ENCODE assay signal across 14 cellular contexts in genomic region chr5:58933891-58934628, GRCh38.
DNase-seq lines count a peak whose midpoint lies in the region; ATAC-seq, FAIRE-seq and TF ChIP-seq lines count a peak whose summit lies in the region.
"Had no signal": no experiment of that assay in that cellular context is flagged by ENCODE, and none has a peak within 500 bp of the region (broad histone marks: within the 10 kb centered on the region; RNA-seq: fewer than 3 reads in every experiment).

No MANE protein-coding gene starts in this region.

- no peak overlapping the region for H2AFZ ChIP-seq in GM12878 (ENCODE audit: control insufficient read depth, low read depth, low read length)

- H3K4me2 ChIP-seq in GM12878 (ENCODE audit: control insufficient read depth, insufficient read depth), result no peak overlapping the region
- H3K4me2 ChIP-seq: BLaER1 treated with 17β-estradiol and CSF1 and Interleukin-3, amounts not matched to agents 10 nM and 100 nM; KMS-11 had no signal

- H3K4me3 ChIP-seq in HEK293 (ENCODE audit: low read depth, low read length) (no peak overlapping the region), GM12878 (no peak overlapping the region)
- H3K4me3 ChIP-seq: BLaER1 treated with 17β-estradiol and CSF1 and Interleukin-3, amounts not matched to agents 10 nM and 100 nM had no signal

- TF ChIP-seq CTCF in HEK293 (tag by site-specific recombination; IDR thresholded peaks at IDR 0.05) (no peak), GM12878 (IDR thresholded peaks at IDR 0.05 in 2 of 3, conservative IDR thresholded peaks at IDR 0.05 in 1 of 3; ENCODE audit: control insufficient read depth in 2 of 3, extremely low read depth in 1 of 3, insufficient read depth in 1 of 3, low read depth in 3 of 3, low read length in 3 of 3) (no peak)

- H3K9me3 ChIP-seq in HEK293 (ENCODE audit: control insufficient read depth, insufficient read depth, low read depth, low read length) (no peaks in the 10 kb centered on the region), GM12878 (replicated peaks; ENCODE audit: control insufficient read depth, insufficient read depth, low read length) (no peaks in the 10 kb centered on the region)
- H3K9me3 ChIP-seq: BLaER1 treated with 17β-estradiol and CSF1 and Interleukin-3, amounts not matched to agents 10 nM and 100 nM had no signal

- no peak for TF ChIP-seq RAD21 in GM12878 (IDR thresholded peaks at IDR 0.05; ENCODE audit: insufficient read depth, low read depth, low read length)

- ATAC-seq in GM12878 (peak; percentile 53), HG02973 (IDR thresholded peaks at IDR 0.05; ENCODE audit: unreplicated experiment) (no peak)
- ATAC-seq: Right ventricle myocardium inferior had no signal

- H3K27me3 ChIP-seq in GM12878 (replicated peaks in 1 of 2; ENCODE audit: control insufficient read depth in 2 of 2, insufficient read depth in 2 of 2, low read length in 1 of 2), result no peaks in the 10 kb centered on the region
- H3K27me3 ChIP-seq: BLaER1 treated with 17β-estradiol and CSF1 and Interleukin-3, amounts not matched to agents 10 nM and 100 nM had no signal

- H4K20me1 ChIP-seq in GM12878 (ENCODE audit: control insufficient read depth, insufficient read depth), result no peaks in the 10 kb centered on the region
- H4K20me1 ChIP-seq: BLaER1 treated with 17β-estradiol and CSF1 and Interleukin-3, amounts not matched to agents 10 nM and 100 nM had no signal

- in situ Hi-C loops in GM12878 (cut with MboI), result no loop called here

- RAD21 ChIA-PET in GM12878 (lab: Charles Lee; ENCODE audit: unreplicated experiment), result interaction anchor here (1.0 kb wide), 1 partner anchor 43 kb away, joined by 3 read pairs; no protein-coding TSS in a partner anchor

- no peak overlapping the region for H3K9ac ChIP-seq in GM12878 (ENCODE audit: control insufficient read depth, insufficient read depth, low read length)
- H3K9ac ChIP-seq: BLaER1 treated with 17β-estradiol and CSF1 and Interleukin-3, amounts not matched to agents 10 nM and 100 nM; KMS-11 had no signal

- SMC1A ChIA-PET in GM12878 (lab: Charles Lee; ENCODE audit: uncharacterized antibody, unreplicated experiment), result interaction anchor here (1.7 kb wide), 1 partner anchor 43 kb away, joined by 7 read pairs; no protein-coding TSS in a partner anchor

- no peak overlapping the region for H3K27ac ChIP-seq in HEK293 (ENCODE audit: extremely low read depth, low read depth, low read length)
- H3K27ac ChIP-seq in GM12878 (ENCODE audit: control insufficient read depth, insufficient read depth), result no peak overlapping the region
- H3K27ac ChIP-seq: BLaER1 treated with 17β-estradiol and CSF1 and Interleukin-3, amounts not matched to agents 10 nM and 100 nM; KMS-11 had no signal

- 35% methylated on average over 6 of the region's 6 CpGs for WGBS in GM12878 (ENCODE audit: insufficient coverage, insufficient replicate concordance, low lambda C conversion rate, missing lambda C conversion rate)

- no TSS peak for BruUV-seq in GM12878 (replicated peaks; lab: Mats Ljungman, UMichigan)

- no peaks in the 10 kb centered on the region for H3K36me3 ChIP-seq in HEK293 (ENCODE audit: control insufficient read depth in 2 of 2, insufficient read depth in 1 of 2, low read length in 2 of 2)
- no peaks in the 10 kb centered on the region for H3K36me3 ChIP-seq in GM12878 (ENCODE audit: control insufficient read depth in 2 of 2, insufficient read depth in 2 of 2, low read length in 1 of 2)
- H3K36me3 ChIP-seq: BLaER1 treated with 17β-estradiol and CSF1 and Interleukin-3, amounts not matched to agents 10 nM and 100 nM had no signal

- TF ChIP-seq EP300 in GM12878 (IDR thresholded peaks at IDR 0.05; ENCODE audit: borderline replicate concordance in 1 of 2, control insufficient read depth in 1 of 2, low read depth in 2 of 2, low read length in 2 of 2), result no peak

- FAIRE-seq in GM12878 (lab: Jason Lieb, UNC), result no peak
- FAIRE-seq: bronchial epithelial cell, keratinocyte had no signal

- TF ChIP-seq POLR2A in GM12878 (IDR thresholded peaks at IDR 0.05; ENCODE audit: low read depth, low read length), result no peak

- intact Hi-C loops in GM12878 (cut with micrococcal nuclease; ENCODE audit: unreplicated experiment), result no loop called here

- peak; percentile 48 for DNase-seq in activated CD4-positive, alpha-beta T cell treated with anti-CD3 and anti-CD28 coated beads for 48 hours
- no peak for DNase-seq in GM12878 (ENCODE audit: low read depth, low spot score)
- peak; percentile 22 for DNase-seq in stimulated activated CD4-positive, alpha-beta T cell treated with anti-CD3 and anti-CD28 coated beads, Interleukin-2, amount 100 ng/mL, for 24 hours
- DNase-seq in HCEC 1CT, result no peak
- no peak for DNase-seq in SHP77 (lab: John Stamatoyannopoulos, UW)
- DNase-seq in pons (ENCODE audit: low spot score), result no peak
- DNase-seq: NCI-H187 had no signal

- H3K4me1 ChIP-seq in HEK293 (ENCODE audit: control insufficient read depth, insufficient read depth, low read length) (no peaks in the 10 kb centered on the region), GM12878 (ENCODE audit: control insufficient read depth, insufficient read depth, low read length) (no peaks in the 10 kb centered on the region)
- H3K4me1 ChIP-seq: BLaER1 treated with 17β-estradiol and CSF1 and Interleukin-3, amounts not matched to agents 10 nM and 100 nM had no signal

- POLR2A ChIA-PET in HEK293 (lab: Yijun Ruan, JAX), result no interaction called here
- POLR2A ChIA-PET in GM12878 (lab: Charles Lee), result interaction anchor here (0.8 kb wide), 1 partner anchor 33 kb away, joined by 3 read pairs; no protein-coding TSS in a partner anchor

- no peaks in the 10 kb centered on the region for H3K79me2 ChIP-seq in GM12878 (ENCODE audit: control insufficient read depth, insufficient read depth, low read length)

- CTCF ChIA-PET in HEK293 (lab: Yijun Ruan, JAX), result interaction anchor here (0.6 kb wide), 1 partner anchor 42 kb away, joined by 3 read pairs; no protein-coding TSS in a partner anchor
- CTCF ChIA-PET in GM12878 (lab: Yijun Ruan, JAX), result interaction anchor here (1.4 to 1.6 kb wide), 2 partner anchors 40 to 48 kb away, joined by 3 read pairs; no protein-coding TSS in a partner anchor

TF ChIP-seq in HEK293, 187 proteins besides CTCF, POLR2A, EP300 and RAD21:
- TF ChIP-seq ZNF10 (tag by site-specific recombination; IDR thresholded peaks at IDR 0.05) (peak; percentile 43; the same call in 1 of the 2 replicates), ZNF596 (tag by site-specific recombination; IDR thresholded peaks at IDR 0.05) (peak; percentile 46; the same call in 1 of the 2 replicates), KLF8 (tag by site-specific recombination; IDR thresholded peaks at IDR 0.05) (no peak)

TF ChIP-seq in GM12878, 131 proteins besides CTCF, POLR2A, EP300 and RAD21:
- TF ChIP-seq MTA2 (IDR thresholded peaks at IDR 0.05; ENCODE audit: low read depth), result peak; percentile 34; the same call in 1 of the 2 replicates
- no peak for TF ChIP-seq SP1 (IDR thresholded peaks at IDR 0.05; ENCODE audit: low read depth, low read length)
- no peak for TF ChIP-seq NFYA (IDR thresholded peaks at IDR 0.05; ENCODE audit: borderline replicate concordance, low read depth, low read length)
- TF ChIP-seq DPF2 (IDR thresholded peaks at IDR 0.05), result 0 out of 2 replicates have a peak, but pooled peaks have one; percentile 27
- peak in 1 of 2 experiments; percentile 30; a peak in 1 of 4 replicates for TF ChIP-seq IKZF2 (IDR thresholded peaks at IDR 0.05)
- 0 out of 2 replicates have a peak, but pooled peaks have one; percentile 55 for TF ChIP-seq GATAD2B (conservative IDR thresholded peaks at IDR 0.05; ENCODE audit: low read depth)
- peak; percentile 27; the same call in 1 of the 2 replicates for TF ChIP-seq SPI1 (IDR thresholded peaks at IDR 0.05; ENCODE audit: borderline replicate concordance, insufficient read depth, low read depth, low read length)
- peak; percentile 36 for TF ChIP-seq MEF2B (IDR thresholded peaks at IDR 0.05; ENCODE audit: partially characterized antibody, poor library complexity, severe bottlenecking)

Comparison
In these comparisons a context has a peak if more than half of its experiments do, and no peak if none do; other contexts are left out.
1. DNase-seq: peak in activated CD4-positive, alpha-beta T cell treated with anti-CD3 and anti-CD28 coated beads for 48 hours (single experiment) and stimulated activated CD4-positive, alpha-beta T cell treated with anti-CD3 and anti-CD28 coated beads, Interleukin-2, amount 100 ng/mL, for 24 hours (2 of 2); none in GM12878 (single experiment), HCEC 1CT (single experiment), SHP77 (0 of 2) and pons (single experiment).